Comparison of ENCODE assay signal across 28 cellular contexts in genomic region chr2:150020221-150020620, GRCh38.
"Had no signal": no experiment of that assay in that cellular context is flagged by ENCODE, and none has a peak within 500 bp of the region (broad histone marks: within the 10 kb centered on the region; RNA-seq: fewer than 3 reads in every experiment).

No MANE protein-coding gene starts in this region.

- H3K36me3 Mint-ChIP-seq: immature natural killer cell; naive B cell; natural killer cell; neural progenitor cell; stimulated activated naive B cell treated with anti-CD40 and anti-IgM and Interleukin-4, amounts not matched to agents 10 μg/mL and 1 μg/mL and 100 μg/mL, for 72 hours had no signal

- H3K27ac Mint-ChIP-seq: immature natural killer cell; mesothelial cell of epicardium; natural killer cell; neural progenitor cell; stimulated activated naive B cell treated with anti-CD40 and anti-IgM and Interleukin-4, amounts not matched to agents 10 μg/mL and 1 μg/mL and 100 μg/mL, for 72 hours had no signal

- H3K27me3 Mint-ChIP-seq: naive B cell; stimulated activated naive B cell treated with anti-CD40 and anti-IgM and Interleukin-4, amounts not matched to agents 10 μg/mL and 1 μg/mL and 100 μg/mL, for 72 hours had no signal

- H3K4me3 Mint-ChIP-seq: immature natural killer cell; mesothelial cell of epicardium; naive B cell; natural killer cell; nephron progenitor cell; neural progenitor cell; stimulated activated naive B cell treated with anti-CD40 and anti-IgM and Interleukin-4, amounts not matched to agents 10 μg/mL and 1 μg/mL and 100 μg/mL, for 72 hours had no signal

- DNase-seq: hypothalamus; immature natural killer cell; kidney; left ventricle myocardium inferior; mesendoderm; naive B cell; natural killer cell; nephron progenitor cell; occipital lobe; psoas muscle; right lobe of liver; stimulated activated CD4-positive, alpha-beta T cell treated with anti-CD3 and anti-CD28 coated beads, Interleukin-1b, Interleukin-23, amount 100 ng/mL, for 48 hours; stimulated activated CD4-positive, alpha-beta T cell treated with anti-CD3 and anti-CD28 coated beads, Interleukin-2, amount 100 ng/mL, for 48 hours; stimulated activated CD4-positive, alpha-beta T cell treated with anti-CD3 and anti-CD28 coated beads, Interleukin-4, amount 100 ng/mL, for 4 hours; stimulated activated CD8-positive, alpha-beta memory T cell treated with anti-CD3 and anti-CD28 coated beads, Interleukin-4, amount 100 ng/mL, for 48 hours; stimulated activated naive B cell treated with anti-CD40 and anti-IgM and Interleukin-4, amounts not matched to agents 10 μg/mL and 1 μg/mL and 100 μg/mL, for 72 hours; stimulated activated naive CD8-positive, alpha-beta T cell treated with anti-CD3 and anti-CD28 coated beads, Interleukin-15, Interleukin-2, amounts not matched to agents 100 U/mL and 50 U/mL, for 24 hours; stomach; testis; thyroid gland; transverse colon; upper lobe of left lung had no signal

- H3K4me1 Mint-ChIP-seq: immature natural killer cell; naive B cell; natural killer cell; nephron progenitor cell; stimulated activated naive B cell treated with anti-CD40 and anti-IgM and Interleukin-4, amounts not matched to agents 10 μg/mL and 1 μg/mL and 100 μg/mL, for 72 hours had no signal

- H3K4me3 ChIP-seq: left ventricle myocardium inferior, lung, neural progenitor cell, psoas muscle, right atrium auricular region, right lobe of liver, smooth muscle cell, stomach, testis, thyroid gland, transverse colon, upper lobe of left lung, vagina had no signal

- ATAC-seq: natural killer cell; psoas muscle; stimulated activated naive B cell treated with anti-CD40 and anti-IgM and Interleukin-4, amounts not matched to agents 10 μg/mL and 1 μg/mL and 100 μg/mL, for 72 hours; stimulated activated naive CD8-positive, alpha-beta T cell treated with anti-CD3 and anti-CD28 coated beads, Interleukin-15, Interleukin-2, amounts not matched to agents 100 U/mL and 50 U/mL, for 24 hours had no signal

- H3K9me3 Mint-ChIP-seq: nephron progenitor cell, neural progenitor cell had no signal
